In genomic region chr21:45592208-45592619, GRCh38 we compare ENCODE assay signal across 1 cellular context.
TF ChIP-seq lines count a peak whose summit lies in the region.

No MANE protein-coding gene starts in this region.

TF ChIP-seq in K562, 482 proteins besides CTCF, POLR2A, EP300 and RAD21 (continued from another document and continues in another):
- no peak for TF ChIP-seq ZNF407 (IDR thresholded peaks at IDR 0.05; ENCODE audit: low read depth)
- TF ChIP-seq ARHGAP35 (IDR thresholded peaks at IDR 0.05; ENCODE audit: partially characterized antibody): no peak
- peak; percentile 48 to 58; a peak in 3 of 4 replicates for TF ChIP-seq NRF1 (conservative IDR thresholded peaks at IDR 0.05 in 1 of 2, IDR thresholded peaks at IDR 0.05 in 1 of 2)
- TF ChIP-seq SAFB (IDR thresholded peaks at IDR 0.05; ENCODE audit: borderline replicate concordance, low read depth, low read length): no peak
- peak; percentile 83; the same call in 1 of the 2 replicates for TF ChIP-seq MECOM (CRISPR knock-in tag; IDR thresholded peaks at IDR 0.05)
- TF ChIP-seq NR2C2 (CRISPR knock-in tag; IDR thresholded peaks at IDR 0.05): no peak
- no peak; the same call in 1 of the 2 replicates for TF ChIP-seq NR2C2 (tag; IDR thresholded peaks at IDR 0.05)
- peak; percentile 93 for TF ChIP-seq JUN (IDR thresholded peaks at IDR 0.05; ENCODE audit: borderline replicate concordance, low read depth, low read length)
- no peak for TF ChIP-seq JUN (CRISPR knock-in tag; IDR thresholded peaks at IDR 0.05; ENCODE audit: borderline replicate concordance)
- TF ChIP-seq PHF20 (IDR thresholded peaks at IDR 0.05; ENCODE audit: partially characterized antibody): no peak
- TF ChIP-seq, protein P1, sequence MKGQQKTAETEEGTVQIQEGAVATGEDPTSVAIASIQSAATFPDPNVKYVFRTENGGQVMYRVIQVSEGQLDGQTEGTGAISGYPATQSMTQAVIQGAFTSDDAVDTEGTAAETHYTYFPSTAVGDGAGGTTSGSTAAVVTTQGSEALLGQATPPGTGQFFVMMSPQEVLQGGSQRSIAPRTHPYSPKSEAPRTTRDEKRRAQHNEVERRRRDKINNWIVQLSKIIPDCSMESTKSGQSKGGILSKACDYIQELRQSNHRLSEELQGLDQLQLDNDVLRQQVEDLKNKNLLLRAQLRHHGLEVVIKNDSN (CRISPR knock-in tag; IDR thresholded peaks at IDR 0.05): no peak
- TF ChIP-seq CXXC5 (CRISPR knock-in tag; IDR thresholded peaks at IDR 0.05): no peak
- TF ChIP-seq NCOA1 (IDR thresholded peaks at IDR 0.05; ENCODE audit: low read depth): no peak
- TF ChIP-seq, protein P2, sequence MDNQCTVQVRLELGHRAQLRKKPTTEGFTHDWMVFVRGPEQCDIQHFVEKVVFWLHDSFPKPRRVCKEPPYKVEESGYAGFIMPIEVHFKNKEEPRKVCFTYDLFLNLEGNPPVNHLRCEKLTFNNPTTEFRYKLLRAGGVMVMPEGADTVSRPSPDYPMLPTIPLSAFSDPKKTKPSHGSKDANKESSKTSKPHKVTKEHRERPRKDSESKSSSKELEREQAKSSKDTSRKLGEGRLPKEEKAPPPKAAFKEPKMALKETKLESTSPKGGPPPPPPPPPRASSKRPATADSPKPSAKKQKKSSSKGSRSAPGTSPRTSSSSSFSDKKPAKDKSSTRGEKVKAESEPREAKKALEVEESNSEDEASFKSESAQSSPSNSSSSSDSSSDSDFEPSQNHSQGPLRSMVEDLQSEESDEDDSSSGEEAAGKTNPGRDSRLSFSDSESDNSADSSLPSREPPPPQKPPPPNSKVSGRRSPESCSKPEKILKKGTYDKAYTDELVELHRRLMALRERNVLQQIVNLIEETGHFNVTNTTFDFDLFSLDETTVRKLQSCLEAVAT (IDR thresholded peaks at IDR 0.05): no peak
- peak in 1 of 2 experiments; percentile 58; a peak in 1 of 4 replicates for TF ChIP-seq RCOR1 (IDR thresholded peaks at IDR 0.05; ENCODE audit: borderline replicate concordance in 1 of 2, low read depth in 2 of 2, low read length in 2 of 2)
- TF ChIP-seq, protein P3, sequence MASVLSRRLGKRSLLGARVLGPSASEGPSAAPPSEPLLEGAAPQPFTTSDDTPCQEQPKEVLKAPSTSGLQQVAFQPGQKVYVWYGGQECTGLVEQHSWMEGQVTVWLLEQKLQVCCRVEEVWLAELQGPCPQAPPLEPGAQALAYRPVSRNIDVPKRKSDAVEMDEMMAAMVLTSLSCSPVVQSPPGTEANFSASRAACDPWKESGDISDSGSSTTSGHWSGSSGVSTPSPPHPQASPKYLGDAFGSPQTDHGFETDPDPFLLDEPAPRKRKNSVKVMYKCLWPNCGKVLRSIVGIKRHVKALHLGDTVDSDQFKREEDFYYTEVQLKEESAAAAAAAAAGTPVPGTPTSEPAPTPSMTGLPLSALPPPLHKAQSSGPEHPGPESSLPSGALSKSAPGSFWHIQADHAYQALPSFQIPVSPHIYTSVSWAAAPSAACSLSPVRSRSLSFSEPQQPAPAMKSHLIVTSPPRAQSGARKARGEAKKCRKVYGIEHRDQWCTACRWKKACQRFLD (CRISPR knock-in tag; IDR thresholded peaks at IDR 0.05): no peak
- TF ChIP-seq HDAC8 (tag; IDR thresholded peaks at IDR 0.05): no peak
- TF ChIP-seq ATF7 (IDR thresholded peaks at IDR 0.05): peak; percentile 98
- peak; percentile 97 for TF ChIP-seq MEIS2 (IDR thresholded peaks at IDR 0.05; ENCODE audit: partially characterized antibody)
- no peak for TF ChIP-seq SIN3B (IDR thresholded peaks at IDR 0.05; ENCODE audit: low read depth)
- TF ChIP-seq ZBTB7A (IDR thresholded peaks at IDR 0.05; ENCODE audit: borderline replicate concordance, control insufficient read depth, low read depth, low read length): no peak
- no peak for TF ChIP-seq KLF1 (tag; IDR thresholded peaks at IDR 0.05)
- TF ChIP-seq TAF1 (IDR thresholded peaks at IDR 0.05; ENCODE audit: control insufficient read depth, extremely low read depth, insufficient read depth, low read length, severe bottlenecking): no peak
- TF ChIP-seq NCOA2 (IDR thresholded peaks at IDR 0.05; ENCODE audit: partially characterized antibody in 2 of 2): no peak
- TF ChIP-seq NR1H2 (CRISPR knock-in tag; IDR thresholded peaks at IDR 0.05): no peak
- TF ChIP-seq, protein P4, sequence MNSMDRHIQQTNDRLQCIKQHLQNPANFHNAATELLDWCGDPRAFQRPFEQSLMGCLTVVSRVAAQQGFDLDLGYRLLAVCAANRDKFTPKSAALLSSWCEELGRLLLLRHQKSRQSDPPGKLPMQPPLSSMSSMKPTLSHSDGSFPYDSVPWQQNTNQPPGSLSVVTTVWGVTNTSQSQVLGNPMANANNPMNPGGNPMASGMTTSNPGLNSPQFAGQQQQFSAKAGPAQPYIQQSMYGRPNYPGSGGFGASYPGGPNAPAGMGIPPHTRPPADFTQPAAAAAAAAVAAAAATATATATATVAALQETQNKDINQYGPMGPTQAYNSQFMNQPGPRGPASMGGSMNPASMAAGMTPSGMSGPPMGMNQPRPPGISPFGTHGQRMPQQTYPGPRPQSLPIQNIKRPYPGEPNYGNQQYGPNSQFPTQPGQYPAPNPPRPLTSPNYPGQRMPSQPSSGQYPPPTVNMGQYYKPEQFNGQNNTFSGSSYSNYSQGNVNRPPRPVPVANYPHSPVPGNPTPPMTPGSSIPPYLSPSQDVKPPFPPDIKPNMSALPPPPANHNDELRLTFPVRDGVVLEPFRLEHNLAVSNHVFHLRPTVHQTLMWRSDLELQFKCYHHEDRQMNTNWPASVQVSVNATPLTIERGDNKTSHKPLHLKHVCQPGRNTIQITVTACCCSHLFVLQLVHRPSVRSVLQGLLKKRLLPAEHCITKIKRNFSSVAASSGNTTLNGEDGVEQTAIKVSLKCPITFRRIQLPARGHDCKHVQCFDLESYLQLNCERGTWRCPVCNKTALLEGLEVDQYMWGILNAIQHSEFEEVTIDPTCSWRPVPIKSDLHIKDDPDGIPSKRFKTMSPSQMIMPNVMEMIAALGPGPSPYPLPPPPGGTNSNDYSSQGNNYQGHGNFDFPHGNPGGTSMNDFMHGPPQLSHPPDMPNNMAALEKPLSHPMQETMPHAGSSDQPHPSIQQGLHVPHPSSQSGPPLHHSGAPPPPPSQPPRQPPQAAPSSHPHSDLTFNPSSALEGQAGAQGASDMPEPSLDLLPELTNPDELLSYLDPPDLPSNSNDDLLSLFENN (IDR thresholded peaks at IDR 0.05; ENCODE audit: low read depth in 2 of 2, low read length in 2 of 2): no peak
- no peak for TF ChIP-seq CEBPB (tag; IDR thresholded peaks at IDR 0.05)
- peak; percentile 90 for TF ChIP-seq MAFK (IDR thresholded peaks at IDR 0.05; ENCODE audit: low read length)
- no peak for TF ChIP-seq ZNF561 (CRISPR knock-in tag; conservative IDR thresholded peaks at IDR 0.05)
- TF ChIP-seq HDAC6 (IDR thresholded peaks at IDR 0.05; ENCODE audit: low read depth, low read length): no peak
- no peak for TF ChIP-seq HDAC3 (IDR thresholded peaks at IDR 0.05; ENCODE audit: borderline replicate concordance, partially characterized antibody)
- no peak for TF ChIP-seq ZBTB1 (CRISPR knock-in tag; IDR thresholded peaks at IDR 0.05; ENCODE audit: borderline replicate concordance, low read depth)
- no peak for TF ChIP-seq EGR1 (conservative IDR thresholded peaks at IDR 0.05)
- 0 out of 2 replicates have a peak, but pooled peaks have one; percentile 8 for TF ChIP-seq TEAD4 (IDR thresholded peaks at IDR 0.05; ENCODE audit: low read length)
- no peak for TF ChIP-seq TEAD4 (CRISPR knock-in tag; IDR thresholded peaks at IDR 0.05; ENCODE audit: borderline replicate concordance)
- TF ChIP-seq E2F3 (CRISPR knock-in tag; IDR thresholded peaks at IDR 0.05): no peak
- TF ChIP-seq HDAC1 (IDR thresholded peaks at IDR 0.05): no peak
- TF ChIP-seq, protein P5, sequence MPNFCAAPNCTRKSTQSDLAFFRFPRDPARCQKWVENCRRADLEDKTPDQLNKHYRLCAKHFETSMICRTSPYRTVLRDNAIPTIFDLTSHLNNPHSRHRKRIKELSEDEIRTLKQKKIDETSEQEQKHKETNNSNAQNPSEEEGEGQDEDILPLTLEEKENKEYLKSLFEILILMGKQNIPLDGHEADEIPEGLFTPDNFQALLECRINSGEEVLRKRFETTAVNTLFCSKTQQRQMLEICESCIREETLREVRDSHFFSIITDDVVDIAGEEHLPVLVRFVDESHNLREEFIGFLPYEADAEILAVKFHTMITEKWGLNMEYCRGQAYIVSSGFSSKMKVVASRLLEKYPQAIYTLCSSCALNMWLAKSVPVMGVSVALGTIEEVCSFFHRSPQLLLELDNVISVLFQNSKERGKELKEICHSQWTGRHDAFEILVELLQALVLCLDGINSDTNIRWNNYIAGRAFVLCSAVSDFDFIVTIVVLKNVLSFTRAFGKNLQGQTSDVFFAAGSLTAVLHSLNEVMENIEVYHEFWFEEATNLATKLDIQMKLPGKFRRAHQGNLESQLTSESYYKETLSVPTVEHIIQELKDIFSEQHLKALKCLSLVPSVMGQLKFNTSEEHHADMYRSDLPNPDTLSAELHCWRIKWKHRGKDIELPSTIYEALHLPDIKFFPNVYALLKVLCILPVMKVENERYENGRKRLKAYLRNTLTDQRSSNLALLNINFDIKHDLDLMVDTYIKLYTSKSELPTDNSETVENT (CRISPR knock-in tag; IDR thresholded peaks at IDR 0.05): no peak
- peak; percentile 52; the same call in 1 of the 2 replicates for TF ChIP-seq CREB1 (IDR thresholded peaks at IDR 0.05)
- no peak for TF ChIP-seq CREB1 (CRISPR knock-in tag; IDR thresholded peaks at IDR 0.05)
- TF ChIP-seq NONO (IDR thresholded peaks at IDR 0.05; ENCODE audit: low read depth in 2 of 2, low read length in 1 of 2): no peak
- no peak for TF ChIP-seq PHB2 (IDR thresholded peaks at IDR 0.05; ENCODE audit: low read depth)
- TF ChIP-seq CEBPG (CRISPR knock-in tag; IDR thresholded peaks at IDR 0.05): peak; percentile 93
- TF ChIP-seq CEBPG (tag; conservative IDR thresholded peaks at IDR 0.05 in 1 of 2, IDR thresholded peaks at IDR 0.05 in 1 of 2): peak; percentile 82 to 83
- peak; percentile 86 for TF ChIP-seq L3MBTL2 (IDR thresholded peaks at IDR 0.05)
- TF ChIP-seq ZNF316 (IDR thresholded peaks at IDR 0.05): peak; percentile 96
- no peak for TF ChIP-seq NCOA6 (IDR thresholded peaks at IDR 0.05)
- TF ChIP-seq NFXL1 (CRISPR knock-in tag; IDR thresholded peaks at IDR 0.05): no peak
- no peak for TF ChIP-seq GTF2E2 (tag; IDR thresholded peaks at IDR 0.05)
- no peak for TF ChIP-seq GATA2 (CRISPR knock-in tag; IDR thresholded peaks at IDR 0.05)
- TF ChIP-seq, protein P6, sequence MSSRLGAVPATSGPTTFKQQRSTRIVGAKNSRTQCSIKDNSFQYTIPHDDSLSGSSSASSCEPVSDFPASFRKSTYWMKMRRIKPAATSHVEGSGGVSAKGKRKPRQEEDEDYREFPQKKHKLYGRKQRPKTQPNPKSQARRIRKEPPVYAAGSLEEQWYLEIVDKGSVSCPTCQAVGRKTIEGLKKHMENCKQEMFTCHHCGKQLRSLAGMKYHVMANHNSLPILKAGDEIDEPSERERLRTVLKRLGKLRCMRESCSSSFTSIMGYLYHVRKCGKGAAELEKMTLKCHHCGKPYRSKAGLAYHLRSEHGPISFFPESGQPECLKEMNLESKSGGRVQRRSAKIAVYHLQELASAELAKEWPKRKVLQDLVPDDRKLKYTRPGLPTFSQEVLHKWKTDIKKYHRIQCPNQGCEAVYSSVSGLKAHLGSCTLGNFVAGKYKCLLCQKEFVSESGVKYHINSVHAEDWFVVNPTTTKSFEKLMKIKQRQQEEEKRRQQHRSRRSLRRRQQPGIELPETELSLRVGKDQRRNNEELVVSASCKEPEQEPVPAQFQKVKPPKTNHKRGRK (tag; IDR thresholded peaks at IDR 0.05): no peak
